In genomic region chr7:158894825-158895224, GRCh38 we compare ENCODE assay signal across 3 cellular contexts.
"Had no signal": no experiment of that assay in that cellular context is flagged by ENCODE, and none has a peak within 500 bp of the region (broad histone marks: within the 10 kb centered on the region; RNA-seq: fewer than 3 reads in every experiment).

No MANE protein-coding gene starts in this region.

- DNase-seq: GDM1, GF-D8 had no signal

- ATAC-seq: GM12878 had no signal

- H3K4me3 ChIP-seq: GM12878 had no signal
